ENCODE assay signal across 8 cellular contexts in the genomic region with DNA sequence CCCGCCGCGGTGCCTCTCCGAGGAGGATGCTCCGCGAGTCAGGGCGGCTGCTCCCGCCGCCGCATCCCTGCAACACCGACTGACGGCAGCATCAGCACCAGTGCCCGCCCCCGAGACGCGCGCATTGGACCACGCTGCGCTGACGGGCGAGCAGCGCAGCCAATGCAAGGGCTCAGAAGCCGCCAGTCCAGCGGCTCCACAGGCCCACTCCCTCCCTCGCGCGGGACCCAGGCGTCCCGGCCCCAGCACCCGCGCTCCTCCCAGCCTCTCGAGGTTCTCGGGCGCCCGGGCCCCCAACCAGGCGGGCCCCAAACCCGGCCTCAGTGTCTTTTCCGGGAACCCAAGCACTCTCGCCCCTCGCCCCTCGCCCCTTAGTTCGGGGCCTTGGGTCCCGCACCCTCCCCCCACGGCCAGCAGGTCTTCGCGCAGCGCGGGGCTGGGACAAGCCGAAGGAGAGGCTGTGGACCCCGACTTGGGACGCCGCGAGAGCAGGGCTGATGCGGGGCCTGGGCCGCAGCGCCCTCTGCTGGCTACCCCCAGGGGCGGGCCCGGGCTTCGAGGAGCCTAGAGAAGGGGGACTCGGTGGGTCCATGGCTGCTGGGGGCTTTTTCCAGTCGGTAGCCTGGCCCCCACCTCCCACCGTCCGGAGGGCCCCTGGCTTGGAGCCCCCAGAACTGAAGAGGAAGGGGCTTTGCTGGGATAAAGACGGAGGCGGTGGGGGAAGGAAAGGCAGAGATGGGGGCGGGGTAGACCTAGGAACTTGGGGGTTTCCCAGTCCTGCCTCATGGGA. TPM values are rescaled to one million over a fixed set of nuclear protein-coding genes. Genes with fewer than 3 reads are reported as not detected.
A peak's percentile ranks its signal among the peaks of the same experiment; 100 is the strongest.
DNase-seq lines count a peak whose midpoint lies in the region; ATAC-seq, FAIRE-seq and TF ChIP-seq lines count a peak whose summit lies in the region.

Gene NRXN2 (minus strand): TSS at position 81 of the 790 bp plus-strand sequence. CDS start 9,498 bp downstream, outside the sequence.

- H2AFZ ChIP-seq in Karpas-422 (ENCODE audit: low read length): peak within 1 kb of the TSS; percentile 86; the same call in 1 of the 2 replicates

- ATAC-seq in GM21717 (IDR thresholded peaks at IDR 0.05; ENCODE audit: unreplicated experiment): peak; percentile 77
- peak; percentile 97 for ATAC-seq in RWPE2 (ENCODE audit: low read depth)

- H3K36me3 ChIP-seq in Karpas-422 (ENCODE audit: insufficient read depth, low read length) (no peaks in the 10 kb centered on the region), RWPE2 (ENCODE audit: low read depth) (no peaks in the 10 kb centered on the region), neutrophil (peaks cover 29% of the 10 kb centered on the region)

- H3K9me3 ChIP-seq in Karpas-422 (ENCODE audit: low read length): no peaks in the 10 kb centered on the region
- no peaks in the 10 kb centered on the region for H3K9me3 ChIP-seq in RWPE2 (ENCODE audit: severe bottlenecking)
- H3K9me3 ChIP-seq in neutrophil: no peaks in the 10 kb centered on the region

- H3K4me1 ChIP-seq in Karpas-422 (ENCODE audit: low read length) (peaks cover 6% of the 10 kb centered on the region), RWPE2 (ENCODE audit: insufficient read depth, poor library complexity, severe bottlenecking) (no peaks in the 10 kb centered on the region), neutrophil (ENCODE audit: control insufficient read depth in 1 of 2, insufficient read depth in 1 of 2, low read depth in 1 of 2, low read length in 1 of 2) (peaks cover 0 to 6% of the 10 kb centered on the region in 2 experiments)

- no peaks in the 10 kb centered on the region for H4K20me1 ChIP-seq in Karpas-422 (ENCODE audit: insufficient read depth, low read depth, low read length)

- TF ChIP-seq CTCF in D721Med (IDR thresholded peaks at IDR 0.05; ENCODE audit: insufficient read depth, missing control alignments) (peak; percentile 56), RWPE2 (IDR thresholded peaks at IDR 0.05; ENCODE audit: poor library complexity, severe bottlenecking) (peak; percentile 96), neutrophil (IDR thresholded peaks at IDR 0.05) (peak; percentile 87)

- FAIRE-seq in D721Med (lab: Jason Lieb, UNC) (no peak), frontal cortex (lab: Jason Lieb, UNC) (no peak)

- H3K9ac ChIP-seq in Karpas-422 (ENCODE audit: low read length): peak within 1 kb of the TSS; percentile 79

- H3K27me3 ChIP-seq in Karpas-422 (ENCODE audit: low read length): no peaks in the 10 kb centered on the region
- H3K27me3 ChIP-seq in RWPE2 (ENCODE audit: insufficient read depth, poor library complexity, severe bottlenecking): peaks cover 31% of the 10 kb centered on the region
- peaks cover 49% of the 10 kb centered on the region for H3K27me3 ChIP-seq in neutrophil

- H3K27ac ChIP-seq in Karpas-422 (ENCODE audit: low read length) (no peak within 1 kb of the TSS), RWPE2 (ENCODE audit: poor library complexity, severe bottlenecking) (no peak within 1 kb of the TSS), neutrophil (peak within 1 kb of the TSS; percentile 66), substantia nigra (ENCODE audit: low read depth, low read length, poor library complexity, severe bottlenecking) (peak within 1 kb of the TSS; percentile 92)

- DNase-seq in D721Med (ENCODE audit: insufficient read length, low spot score) (peak; percentile 98), Karpas-422 (peak; percentile 94), RWPE2 (ENCODE audit: low spot score) (peak; percentile 80), frontal cortex (ENCODE audit: low spot score in 2 of 2) (peak; percentile 99), substantia nigra (lab: John Stamatoyannopoulos, UW) (peak; percentile 45 to 97 (median 89))
- peak; percentile 50 to 79 (median 61) for DNase-seq in activated naive CD4-positive, alpha-beta T cell (lab: John Stamatoyannopoulos, UW)

- H3K4me2 ChIP-seq in Karpas-422 (ENCODE audit: low read depth, low read length, poor library complexity, severe bottlenecking): peak within 1 kb of the TSS; percentile 95

- no peaks in the 10 kb centered on the region for H3K79me2 ChIP-seq in Karpas-422 (ENCODE audit: low read length)

- peak within 1 kb of the TSS; percentile 75 for H3K4me3 ChIP-seq in Karpas-422 (ENCODE audit: low read length)
- H3K4me3 ChIP-seq in RWPE2 (ENCODE audit: severe bottlenecking): peak within 1 kb of the TSS; percentile 50
- peak within 1 kb of the TSS; percentile 59 to 90 for H3K4me3 ChIP-seq in neutrophil (ENCODE audit: low read depth in 1 of 2, low read length in 1 of 2)

- H3K9me2 ChIP-seq in Karpas-422 (replicated peaks; ENCODE audit: insufficient read depth, low read length): no peaks in the 10 kb centered on the region

RNA-seq across cellular contexts. Expression of gene NRXN2, which starts in this region (rescaled TPM):
- 0.83 TPM in 1 of 2 replicates, not detected in the other for total RNA-seq in Karpas-422 (2014; rRNA removed; shearing (Covaris generic); ENCODE audit: low replicate concordance)
- 204 TPM for total RNA-seq in frontal cortex

Comparison
In these comparisons a context has a peak if more than half of its experiments do, and no peak if none do; other contexts are left out.
1. RNA of gene NRXN2 (total RNA-seq): 204 TPM in frontal cortex (single experiment); 0.83 TPM in Karpas-422; every median in the first group is over 100 times any median in the second.
2. Peak in DNase-seq, H3K4me3 ChIP-seq, H3K9ac ChIP-seq and H3K4me2 ChIP-seq in Karpas-422; RNA of the gene not detected or under 1 TPM.
3. H3K27ac ChIP-seq: peak in neutrophil (single experiment) and substantia nigra (single experiment); none in Karpas-422 (single experiment) and RWPE2 (single experiment).
4. Peak in every context shown above with its lines, with median percentiles within 50 percentile points of each other: DNase-seq, CTCF ChIP-seq and H3K4me3 ChIP-seq.